In the genomic region with DNA sequence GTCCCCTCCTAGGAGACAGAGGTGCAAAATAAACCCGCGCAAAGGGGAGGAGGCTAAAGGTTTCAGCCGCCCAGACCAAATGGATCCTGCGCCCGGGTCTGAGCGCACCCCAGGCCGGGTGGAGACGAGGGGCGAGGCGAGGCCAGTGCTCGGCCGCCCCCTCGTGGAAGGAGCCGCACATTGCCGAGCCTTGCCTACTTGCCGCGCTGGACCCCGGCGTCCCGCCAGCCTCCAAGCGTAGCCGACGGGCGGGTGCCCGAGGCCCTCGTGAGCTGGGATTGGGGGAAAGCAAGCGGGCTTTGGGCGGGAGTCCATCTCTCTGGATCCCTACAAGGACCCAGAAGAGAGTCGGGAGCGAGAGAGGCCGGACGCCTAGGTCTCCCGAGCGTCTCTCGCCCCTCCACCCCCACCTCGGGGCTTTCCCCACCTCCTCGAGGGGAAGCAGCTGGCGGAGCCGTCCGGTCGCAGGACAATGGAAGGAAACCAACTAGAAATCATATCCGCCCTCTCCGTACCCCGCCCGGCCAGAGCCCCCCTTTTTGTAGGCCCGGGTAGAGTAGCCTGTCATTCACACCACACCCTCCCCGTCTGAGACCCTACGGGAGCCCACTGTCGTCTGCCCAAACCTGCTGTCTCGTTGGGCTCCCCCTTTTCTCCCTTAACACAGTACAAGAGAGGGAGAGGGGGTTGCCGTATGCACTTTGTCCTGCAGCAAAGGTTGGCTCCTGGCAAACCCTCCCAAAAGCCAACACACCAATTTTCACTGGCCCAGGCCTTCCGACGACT, we compare ENCODE assay signal across 8 cellular contexts. TPM values are rescaled to one million over a fixed set of nuclear protein-coding genes. Genes with fewer than 3 reads are reported as not detected.
DNase-seq lines count a peak whose midpoint lies in the region; ATAC-seq and FAIRE-seq lines count a peak whose summit lies in the region.

No MANE protein-coding gene starts in this region.

- H3K4me1 ChIP-seq in muscle layer of duodenum (ENCODE audit: control insufficient read depth in 1 of 2, insufficient read depth in 2 of 2, low read length in 2 of 2) = peaks cover 9 to 39% of the 10 kb centered on the region in 2 donors

- H3K9me3 ChIP-seq in muscle layer of duodenum (ENCODE audit: control insufficient read depth in 1 of 2, low read length in 2 of 2) = no peaks in the 10 kb centered on the region

- ATAC-seq in HG03378 (IDR thresholded peaks at IDR 0.05; ENCODE audit: unreplicated experiment) (peak; percentile 51), esophagus mucosa (peak; percentile 65)

- peak overlapping the region; percentile 6 to 42 for H3K4me3 ChIP-seq in muscle layer of duodenum (ENCODE audit: low read depth in 1 of 2, low read length in 2 of 2)

- no peaks in the 10 kb centered on the region for H3K27me3 ChIP-seq in muscle layer of duodenum (ENCODE audit: low read depth, low read length)

- H3K27ac ChIP-seq in muscle layer of duodenum (ENCODE audit: low read length) = peak overlapping the region; percentile 72

- FAIRE-seq in GM18507 (lab: Jason Lieb, UNC) = peak; percentile 91

- in situ Hi-C loops in ACHN (cut with HindIII; ENCODE audit: low pct_ligation_motif_present, low pct_unique_long_range_greater_than_20kb, low sequenced_read_pairs) = no loop called here

- H3K36me3 ChIP-seq in muscle layer of duodenum (ENCODE audit: control insufficient read depth in 1 of 2, insufficient read depth in 2 of 2, low read length in 2 of 2) = no peaks in the 10 kb centered on the region

- peak; percentile 73 for DNase-seq in ACHN
- DNase-seq in GM18507 (ENCODE audit: extremely low spot score, insufficient read length, low read depth) = no peak
- peak; percentile 71 for DNase-seq in NOMO-1 treated with DMSO at 0.1 percent for 48 hours (lab: John Stamatoyannopoulos, UW; ENCODE audit: unreplicated experiment)
- peak; percentile 84 for DNase-seq in activated T-cell treated with anti-CD3 and anti-CD28 coated beads for 48 hours (ENCODE audit: low read depth)
- peak; percentile 71 for DNase-seq in stimulated activated naive CD4-positive, alpha-beta T cell treated with Interleukin-2 at 50 U/mL for 16 hours (lab: John Stamatoyannopoulos, UW)

RNA-seq across cellular contexts. Expression of a gene that starts 0.7 kb away (rescaled TPM):
- total RNA-seq in esophagus mucosa = 3.7 TPM

RNA-seq across cellular contexts. Expression of a gene that starts 9.8 kb away (rescaled TPM):
- total RNA-seq in esophagus mucosa = 126 TPM

RNA-seq across cellular contexts. Expression of a gene that starts 13.6 kb away (rescaled TPM):
- 11.8 TPM for total RNA-seq in esophagus mucosa

RNA-seq across cellular contexts. Expression of a gene that starts 21.7 kb away (rescaled TPM):
- total RNA-seq in esophagus mucosa = 0.60 TPM

RNA-seq across cellular contexts. Expression of a gene that starts 26.3 kb away (rescaled TPM):
- 16.9 TPM for total RNA-seq in esophagus mucosa
